Comparison of ENCODE assay signal across 11 cellular contexts in the genomic region with DNA sequence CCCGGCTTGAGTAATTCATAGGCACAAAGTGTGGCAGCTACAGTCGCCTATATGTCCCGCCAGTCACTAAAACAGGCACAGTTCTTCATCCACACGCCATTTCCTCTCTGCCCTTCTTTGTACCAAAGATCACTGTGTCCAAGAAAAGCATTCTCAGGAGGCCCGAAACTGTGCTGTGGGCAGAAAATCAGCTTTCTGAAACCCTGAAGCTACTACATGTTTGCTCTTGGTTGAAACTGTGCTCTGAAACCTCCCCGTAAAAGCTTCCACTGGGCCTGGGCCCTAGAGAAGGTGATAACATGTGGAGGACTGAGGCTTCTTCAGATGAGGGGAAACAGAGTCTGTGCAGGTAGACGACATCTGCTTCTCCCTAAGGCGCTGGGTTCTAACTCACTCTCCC.
DNase-seq lines count a peak whose midpoint lies in the region; ATAC-seq and TF ChIP-seq lines count a peak whose summit lies in the region.
"Had no signal": no experiment of that assay in that cellular context is flagged by ENCODE, and none has a peak within 500 bp of the region (broad histone marks: within the 10 kb centered on the region; RNA-seq: fewer than 3 reads in every experiment).

No MANE protein-coding gene starts in this region.

- H3K27ac ChIP-seq in VCaP: peak overlapping the region; percentile 63; the same call in 1 of the 2 replicates
- H3K27ac ChIP-seq: upper lobe of right lung had no signal

- TF ChIP-seq CTCF in VCaP (conservative IDR thresholded peaks at IDR 0.05): no peak

- ATAC-seq in GM18511 (IDR thresholded peaks at IDR 0.05; ENCODE audit: unreplicated experiment) (peak; percentile 93), GM21381 (IDR thresholded peaks at IDR 0.05; ENCODE audit: unreplicated experiment) (peak; percentile 96), HG03045 (IDR thresholded peaks at IDR 0.05; ENCODE audit: unreplicated experiment) (peak; percentile 99), sciatic nerve (no peak)
- ATAC-seq: effector memory CD8-positive, alpha-beta T cell; upper lobe of right lung had no signal

- intact Hi-C loops in sciatic nerve (cut with DNase I): no loop called here

- DNase-seq in GM03348 (ENCODE audit: low spot score): no peak
- DNase-seq in GF-D8 (lab: John Stamatoyannopoulos, UW): no peak
- DNase-seq in sciatic nerve (ENCODE audit: low spot score): no peak
- DNase-seq in NK-92 (lab: John Stamatoyannopoulos, UW; ENCODE audit: unreplicated experiment): no peak
- DNase-seq: activated CD4-positive, alpha-beta T cell treated with anti-CD3 and anti-CD28 coated beads for 1 hour; effector memory CD8-positive, alpha-beta T cell had no signal
